Comparison of ENCODE assay signal across 24 cellular contexts in the genomic region with DNA sequence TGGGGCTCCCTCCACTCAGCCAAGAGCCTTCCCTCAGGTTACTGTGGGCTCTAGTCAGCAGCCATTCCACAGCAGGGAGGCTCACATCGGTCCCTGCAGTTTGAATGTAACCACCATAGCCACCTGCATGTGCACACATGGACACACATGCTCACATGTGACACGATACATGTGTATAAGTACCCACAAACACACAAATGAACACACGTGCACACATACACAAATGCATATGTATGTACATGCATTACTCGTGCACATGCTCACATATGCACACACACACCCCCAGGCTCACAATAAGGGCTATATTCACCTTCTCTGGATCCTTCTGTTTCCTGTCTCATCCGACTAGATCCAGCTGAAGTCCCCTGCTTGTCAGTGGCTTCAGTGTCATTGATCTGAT. TPM values are rescaled to one million over a fixed set of nuclear protein-coding genes. Genes with fewer than 3 reads are reported as not detected.
"Had no signal": no experiment of that assay in that cellular context is flagged by ENCODE, and none has a peak within 500 bp of the region (broad histone marks: within the 10 kb centered on the region; RNA-seq: fewer than 3 reads in every experiment).

No MANE protein-coding gene starts in this region.

- H3K9me3 Mint-ChIP-seq: activated naive CD8-positive, alpha-beta T cell treated with anti-CD3 and anti-CD28 coated beads for 36 hours; activated T-cell treated with anti-CD3 and anti-CD28 coated beads, Interleukin-2, amount 50 U/mL, for 72 hours; central memory CD8-positive, alpha-beta T cell; nephron; T-cell had no signal

- H3K4me3 Mint-ChIP-seq: activated naive CD8-positive, alpha-beta T cell treated with anti-CD3 and anti-CD28 coated beads for 36 hours; central memory CD8-positive, alpha-beta T cell; nephron had no signal

- H3K27ac ChIP-seq: body of pancreas, coronary artery, WERI-Rb-1 had no signal

- H3K27ac Mint-ChIP-seq: activated naive CD8-positive, alpha-beta T cell treated with anti-CD3 and anti-CD28 coated beads for 36 hours; activated T-cell treated with anti-CD3 and anti-CD28 coated beads, Interleukin-2, amount 50 U/mL, for 72 hours; nephron; progenitor cell of endocrine pancreas; T-cell had no signal

- H3K36me3 Mint-ChIP-seq: activated naive CD8-positive, alpha-beta T cell treated with anti-CD3 and anti-CD28 coated beads for 36 hours; T-cell had no signal

- H3K4me1 Mint-ChIP-seq: central memory CD8-positive, alpha-beta T cell; nephron had no signal

- DNase-seq: activated CD4-positive, alpha-beta T cell treated with anti-CD3 and anti-CD28 coated beads for 48 hours; activated CD8-positive, alpha-beta memory T cell treated with anti-CD3 and anti-CD28 coated beads, Interleukin-2, amount 50 U/mL, for 48 hours; activated gamma-delta T cell; activated naive CD8-positive, alpha-beta T cell treated with anti-CD3 and anti-CD28 coated beads for 36 hours; amygdala; body of pancreas; foreskin fibroblast; hippocampal formation; right cardiac atrium; stimulated activated CD4-positive, alpha-beta T cell treated with anti-CD3 and anti-CD28 coated beads, Interleukin-15, amount 100 ng/mL, for 24 hours; stimulated activated CD4-positive, alpha-beta T cell treated with anti-CD3 and anti-CD28 coated beads, Interleukin-4, amount 100 ng/mL, for 24 hours; stimulated activated naive CD4-positive, alpha-beta T cell treated with Interleukin-2 at 50 U/mL for 16 hours; T-cell; trophoblast cell; WERI-Rb-1 had no signal

- FAIRE-seq: keratinocyte had no signal

- H3K27me3 ChIP-seq: body of pancreas had no signal

- ATAC-seq: activated T-cell treated with anti-CD3 and anti-CD28 coated beads, Interleukin-2, amount 50 U/mL, for 72 hours; body of pancreas; left lobe of liver; right cardiac atrium had no signal

- H3K4me3 ChIP-seq: body of pancreas, coronary artery, skin epidermis had no signal

- H3K4me1 ChIP-seq: body of pancreas had no signal

- H3K36me3 ChIP-seq: WERI-Rb-1 had no signal

- H3K9me3 ChIP-seq: body of pancreas had no signal

RNA-seq across cellular contexts. Expression of a gene that starts 36.2 kb away (rescaled TPM):
- total RNA-seq: activated naive CD8-positive, alpha-beta T cell treated with anti-CD3 and anti-CD28 coated beads for 36 hours; mononuclear cell had no signal
- polyA plus RNA-seq: keratinocyte had no signal
